Comparison of ENCODE assay signal across 8 cellular contexts in genomic region chr19:919157-920050, GRCh38. TPM values are rescaled to one million over a fixed set of nuclear protein-coding genes. Genes with fewer than 3 reads are reported as not detected.
A peak's percentile ranks its signal among the peaks of the same experiment; 100 is the strongest.
DNase-seq lines count a peak whose midpoint lies in the region; ATAC-seq and TF ChIP-seq lines count a peak whose summit lies in the region.
"Had no signal": no experiment of that assay in that cellular context is flagged by ENCODE, and none has a peak within 500 bp of the region (broad histone marks: within the 10 kb centered on the region; RNA-seq: fewer than 3 reads in every experiment).

No MANE protein-coding gene starts in this region.

- ATAC-seq in HG02798 (IDR thresholded peaks at IDR 0.05; ENCODE audit: poor library complexity, unreplicated experiment) (peak; percentile 14), PC-3 (peak; percentile 44), GM19023 (IDR thresholded peaks at IDR 0.05; ENCODE audit: unreplicated experiment) (no peak), GM19463 (IDR thresholded peaks at IDR 0.05; ENCODE audit: unreplicated experiment) (no peak)
- peak; percentile 57 for ATAC-seq in stimulated activated effector memory CD8-positive, alpha-beta T cell treated with anti-CD3 and anti-CD28 coated beads, Interleukin-12 subunit alpha, Interleukin-12 subunit beta, amount 100 ng/mL, for 72 hours

- no peaks in the 10 kb centered on the region for H3K9me3 ChIP-seq in PC-3 (ENCODE audit: low read length)
- H3K9me3 ChIP-seq in colonic mucosa = no peaks in the 10 kb centered on the region

- H3K27me3 ChIP-seq in PC-3 (ENCODE audit: low read length) (peaks cover 7% of the 10 kb centered on the region; the same call in 1 of the 2 replicates), colonic mucosa (peaks cover 43% of the 10 kb centered on the region)

- no TSS peak for BruUV-seq in PC-3 (replicated peaks; lab: Mats Ljungman, UMichigan)

- H3K9ac ChIP-seq in PC-3 (ENCODE audit: low read length) (no peak overlapping the region), colonic mucosa (ENCODE audit: low read depth in 2 of 2, low read length in 2 of 2) (peak overlapping the region in 1 of 2 donors; percentile 2)

- H3K27ac Mint-ChIP-seq in stimulated activated effector memory CD8-positive, alpha-beta T cell treated with anti-CD3 and anti-CD28 coated beads, Interleukin-12 subunit alpha, Interleukin-12 subunit beta, amount 100 ng/mL, for 72 hours = no peak overlapping the region

- H3K36me3 ChIP-seq in PC-3 (ENCODE audit: low read depth, low read length) = no peaks in the 10 kb centered on the region
- no peaks in the 10 kb centered on the region for H3K36me3 ChIP-seq in colonic mucosa

- no peaks in the 10 kb centered on the region for H3K9me2 ChIP-seq in PC-3 (replicated peaks; ENCODE audit: low read length)

- H3K4me1 Mint-ChIP-seq in stimulated activated effector memory CD8-positive, alpha-beta T cell treated with anti-CD3 and anti-CD28 coated beads, Interleukin-12 subunit alpha, Interleukin-12 subunit beta, amount 100 ng/mL, for 72 hours = peaks cover 22% of the 10 kb centered on the region

- DNase-seq in PC-3 (peak; percentile 38), colonic mucosa (no peak), NCI-H187 treated with DMSO at 0.1 percent for 48 hours (lab: John Stamatoyannopoulos, UW) (no peak)
- DNase-seq in stimulated activated effector memory CD8-positive, alpha-beta T cell treated with anti-CD3 and anti-CD28 coated beads, Interleukin-12 subunit alpha, Interleukin-12 subunit beta, amount 100 ng/mL, for 72 hours (ENCODE audit: low spot score in 2 of 2) = peak in 1 of 2 donors; percentile 73

- H3K79me2 ChIP-seq in PC-3 (ENCODE audit: low read length) = no peaks in the 10 kb centered on the region

- intact Hi-C loops in PC-3 (cut with micrococcal nuclease) (no loop called here), colonic mucosa (cut with DNase I) (loop anchor here (2.0 to 5.0 kb wide), 3 partner anchors 52 to 149 kb away; no protein-coding TSS in a partner anchor)

- no peak for TF ChIP-seq CTCF in PC-3 (conservative IDR thresholded peaks at IDR 0.05; ENCODE audit: low read depth, low read length)
- no peak for TF ChIP-seq CTCF in colonic mucosa (IDR thresholded peaks at IDR 0.05)

- H3K4me3 ChIP-seq in PC-3 (ENCODE audit: low read length) (peak overlapping the region; percentile 61), colonic mucosa (peak overlapping the region; percentile 19)

- 0 out of 2 replicates have a peak overlapping the region, but pooled peaks have one; percentile 38 for H2AFZ ChIP-seq in PC-3 (ENCODE audit: low read length)

- H3K36me3 Mint-ChIP-seq in stimulated activated effector memory CD8-positive, alpha-beta T cell treated with anti-CD3 and anti-CD28 coated beads, Interleukin-12 subunit alpha, Interleukin-12 subunit beta, amount 100 ng/mL, for 72 hours = peaks cover 22% of the 10 kb centered on the region

- H3F3A ChIP-seq in PC-3 (ENCODE audit: low read length, unreplicated experiment) = no peaks in the 10 kb centered on the region

- POLR2A ChIA-PET in PC-3 (lab: Charles Lee; ENCODE audit: unreplicated experiment) = no interaction called here

- no peaks in the 10 kb centered on the region for H3K9me3 Mint-ChIP-seq in stimulated activated effector memory CD8-positive, alpha-beta T cell treated with anti-CD3 and anti-CD28 coated beads, Interleukin-12 subunit alpha, Interleukin-12 subunit beta, amount 100 ng/mL, for 72 hours

- H3K4me1 ChIP-seq in PC-3 (ENCODE audit: insufficient read depth, low read length) (peaks cover 4% of the 10 kb centered on the region; the same call in 1 of the 2 replicates), colonic mucosa (peaks cover 25% of the 10 kb centered on the region)

- CTCF ChIA-PET in PC-3 (lab: Charles Lee) = no interaction called here

- H4K20me1 ChIP-seq in PC-3 (ENCODE audit: low read length) = no peaks in the 10 kb centered on the region

- no peak overlapping the region for H3K27ac ChIP-seq in PC-3 (ENCODE audit: low read length)
- H3K27ac ChIP-seq in colonic mucosa = no peak overlapping the region

- peak overlapping the region; percentile 70 for H3K4me2 ChIP-seq in PC-3 (ENCODE audit: low read length)

- peak overlapping the region; percentile 70 for H3K4me3 Mint-ChIP-seq in stimulated activated effector memory CD8-positive, alpha-beta T cell treated with anti-CD3 and anti-CD28 coated beads, Interleukin-12 subunit alpha, Interleukin-12 subunit beta, amount 100 ng/mL, for 72 hours

RNA-seq across cellular contexts. Expression of gene KISS1R, which starts 2.3 kb away (rescaled TPM):
- 1.2 and 3.9 TPM in 2 replicates for total RNA-seq in PC-3 (2014; rRNA removed)
- under 1 TPM in 1 of 2 donors, not detected in 1; 0.21 TPM for total RNA-seq in colonic mucosa
- total RNA-seq: subcutaneous adipose tissue had no signal

RNA-seq across cellular contexts. Expression of gene R3HDM4, which starts 6.4 kb away (rescaled TPM):
- 34.0 and 44.9 TPM in 2 replicates for total RNA-seq in PC-3 (2014; rRNA removed)
- 10 to 100 TPM; 54.5 to 55.6 TPM for total RNA-seq in colonic mucosa

RNA-seq across cellular contexts. Expression of gene ARID3A, which starts 6.4 kb away (rescaled TPM):
- 5.6 and 13.9 TPM in 2 replicates for total RNA-seq in PC-3 (2014; rRNA removed)
- total RNA-seq in colonic mucosa = 10 to 100 TPM in 1 of 2 donors, 1 to 10 TPM in 1; 8.7 to 13.0 TPM

RNA-seq across cellular contexts. Expression of gene RNU6-9, which starts 26.1 kb away (rescaled TPM):
- total RNA-seq in PC-3 (2014; rRNA removed) (not detected in 2 replicates), colonic mucosa (not detected)
- total RNA-seq: subcutaneous adipose tissue had no signal

RNA-seq across cellular contexts. Expression of gene MED16, which starts 26.4 kb away (rescaled TPM):
- total RNA-seq in PC-3 (2014; rRNA removed) (25.9 and 41.6 TPM in 2 replicates), colonic mucosa (10 to 100 TPM; 73.3 to 83.2 TPM)

Comparison
In these comparisons a context has a peak if more than half of its experiments do, and no peak if none do; other contexts are left out.
1. ATAC-seq: peak in HG02798 (single experiment), PC-3 (single experiment) and stimulated activated effector memory CD8-positive, alpha-beta T cell treated with anti-CD3 and anti-CD28 coated beads, Interleukin-12 subunit alpha, Interleukin-12 subunit beta, amount 100 ng/mL, for 72 hours (single experiment); none in GM19023 (single experiment) and GM19463 (single experiment).